ENCODE assay signal across 19 cellular contexts in the genomic region with DNA sequence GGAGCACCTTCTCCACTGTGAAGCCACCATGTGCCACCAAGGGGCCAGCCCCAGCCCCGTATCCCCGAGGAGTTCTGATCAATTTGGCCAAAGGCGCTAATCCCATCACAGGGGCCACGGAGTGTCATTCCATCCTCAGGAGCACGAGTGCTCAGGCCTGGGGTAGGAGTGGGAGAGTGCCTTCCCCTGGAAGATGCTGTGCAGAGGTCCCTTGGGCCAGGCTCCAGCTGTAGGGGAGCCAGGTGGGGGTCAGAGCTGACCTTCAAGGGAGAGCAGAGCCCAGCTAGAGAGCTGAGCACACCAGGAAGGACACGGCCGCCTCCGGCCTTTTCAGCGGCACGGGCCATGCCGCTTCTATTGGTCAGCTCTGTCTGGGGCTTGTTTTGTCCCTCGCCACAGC.
"Had no signal": no experiment of that assay in that cellular context is flagged by ENCODE, and none has a peak within 500 bp of the region (broad histone marks: within the 10 kb centered on the region; RNA-seq: fewer than 3 reads in every experiment).

No MANE protein-coding gene starts in this region.

- DNase-seq: effector memory CD4-positive, alpha-beta T cell; heart left ventricle; hippocampal formation; kidney glomerular epithelial cell; mammary epithelial cell; mucosa of descending colon; naive thymus-derived CD8-positive, alpha-beta T cell; posterior cingulate gyrus; sigmoid colon; stimulated activated CD4-positive, alpha-beta T cell treated with anti-CD3 and anti-CD28 coated beads, Interleukin-2, amount 100 ng/mL, for 24 hours; stimulated activated CD4-positive, alpha-beta T cell treated with anti-CD3 and anti-CD28 coated beads, Interleukin-4, amount 100 ng/mL, for 4 hours; stimulated activated naive B cell treated with anti-CD40 and anti-IgM and Interleukin-4, amounts not matched to agents 10 μg/mL and 1 μg/mL and 100 μg/mL, for 72 hours; substantia nigra; trophoblast cell had no signal

- H3K27ac ChIP-seq: heart left ventricle, right atrium auricular region, sigmoid colon, skin epidermis, stomach, thoracic aorta had no signal

- H3K4me1 ChIP-seq: heart left ventricle, right atrium auricular region had no signal

- H3K4me3 ChIP-seq: heart left ventricle, mucosa of descending colon, right atrium auricular region, sigmoid colon, skin epidermis, stomach, thoracic aorta had no signal

- H3K9me3 ChIP-seq: heart left ventricle, mucosa of descending colon, right atrium auricular region, sigmoid colon, stomach, thoracic aorta had no signal

- H3K27me3 ChIP-seq: right atrium auricular region had no signal

- H3K36me3 ChIP-seq: heart left ventricle, right atrium auricular region, sigmoid colon, stomach, thoracic aorta had no signal

- ATAC-seq: esophagus mucosa; heart left ventricle; mucosa of descending colon; naive thymus-derived CD8-positive, alpha-beta T cell; stimulated activated naive B cell treated with anti-CD40 and anti-IgM and Interleukin-4, amounts not matched to agents 10 μg/mL and 1 μg/mL and 100 μg/mL, for 72 hours had no signal
